In the genomic region with DNA sequence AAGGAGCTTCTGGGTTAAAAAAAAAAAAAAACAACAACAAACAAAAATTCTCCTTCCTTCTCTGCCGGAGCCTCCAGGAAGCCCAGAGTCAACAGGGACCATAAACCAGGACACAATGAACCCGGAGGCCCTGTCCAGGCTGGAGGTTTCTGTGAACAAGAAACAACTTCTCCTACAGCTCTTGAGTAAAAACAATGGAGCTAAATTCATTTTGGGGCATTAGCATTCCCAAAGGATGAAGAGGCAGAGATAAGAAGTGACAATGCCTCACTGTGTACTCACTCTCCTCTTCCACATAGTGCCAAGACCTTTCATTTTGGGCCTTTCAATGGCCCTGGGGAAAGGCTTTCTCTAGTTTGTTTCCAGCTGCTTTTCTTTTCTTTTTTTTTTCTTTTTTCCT, we compare ENCODE assay signal across 15 cellular contexts. TPM values are rescaled to one million over a fixed set of nuclear protein-coding genes. Genes with fewer than 3 reads are reported as not detected.
DNase-seq lines count a peak whose midpoint lies in the region; ATAC-seq, FAIRE-seq and TF ChIP-seq lines count a peak whose summit lies in the region.
"Had no signal": no experiment of that assay in that cellular context is flagged by ENCODE, and none has a peak within 500 bp of the region (broad histone marks: within the 10 kb centered on the region; RNA-seq: fewer than 3 reads in every experiment).

No MANE protein-coding gene starts in this region.

- FAIRE-seq in keratinocyte (lab: Jason Lieb, UNC): peak; percentile 49
- FAIRE-seq: endothelial cell of umbilical vein, G401.6 had no signal

- H3K4me1 Mint-ChIP-seq in activated naive CD8-positive, alpha-beta T cell treated with anti-CD3 and anti-CD28 coated beads for 36 hours: no peaks in the 10 kb centered on the region
- no peaks in the 10 kb centered on the region for H3K4me1 Mint-ChIP-seq in T-cell
- H3K4me1 Mint-ChIP-seq: activated B cell treated with CpG ODN at 0.5 μM for 24 hours; central memory CD8-positive, alpha-beta T cell had no signal

- DNase-seq in SK-N-SH: no peak
- peak; percentile 56 for DNase-seq in amniotic epithelial cell (ENCODE audit: low read depth)
- no peak for DNase-seq in keratinocyte (ENCODE audit: low read depth, low spot score)
- no peak for DNase-seq in transverse colon
- DNase-seq in activated naive CD8-positive, alpha-beta T cell treated with anti-CD3 and anti-CD28 coated beads for 36 hours: no peak
- DNase-seq in T-cell: no peak
- DNase-seq: activated B cell treated with CpG ODN at 0.5 μM for 24 hours; activated naive CD4-positive, alpha-beta T cell treated with anti-CD3 and anti-CD28 coated beads for 36 hours; CD8-positive, alpha-beta T cell; thyroid gland had no signal

- H3K9me3 ChIP-seq in SK-N-SH (no peaks in the 10 kb centered on the region), keratinocyte (ENCODE audit: control insufficient read depth, low read depth, low read length) (no peaks in the 10 kb centered on the region), transverse colon (no peaks in the 10 kb centered on the region)
- H3K9me3 ChIP-seq: thyroid gland had no signal

- no peaks in the 10 kb centered on the region for H3K9me3 Mint-ChIP-seq in activated naive CD8-positive, alpha-beta T cell treated with anti-CD3 and anti-CD28 coated beads for 36 hours
- H3K9me3 Mint-ChIP-seq in T-cell: no peaks in the 10 kb centered on the region
- H3K9me3 Mint-ChIP-seq: activated B cell treated with CpG ODN at 0.5 μM for 24 hours; activated naive CD4-positive, alpha-beta T cell treated with anti-CD3 and anti-CD28 coated beads for 36 hours; CD8-positive, alpha-beta T cell; central memory CD8-positive, alpha-beta T cell had no signal

- H3K4me1 ChIP-seq in SK-N-SH (ENCODE audit: control insufficient read depth in 1 of 2, insufficient read depth in 2 of 2, low read depth in 1 of 2, low read length in 1 of 2) (peaks cover 0 to 4% of the 10 kb centered on the region in 2 experiments; a peak in 1 of 4 replicates), keratinocyte (ENCODE audit: control insufficient read depth, extremely low read depth, insufficient read depth, low read length) (peaks cover 10% of the 10 kb centered on the region), transverse colon (peaks cover 0 to 49% (median 39%) of the 10 kb centered on the region in 4 donors)

- 83% methylated on average over 2 of the region's 2 CpGs for WGBS in SK-N-SH (ENCODE audit: low lambda C conversion rate)
- 22 to 28% methylated on average over 2 of the region's 2 CpGs for WGBS in transverse colon (ENCODE audit: low coverage in 1 of 2), 2 donors

- no peaks in the 10 kb centered on the region for H3K9me1 ChIP-seq in keratinocyte (ENCODE audit: control insufficient read depth, extremely low read depth, insufficient read depth, low read length)

- H3K9ac ChIP-seq in SK-N-SH (no peak overlapping the region), keratinocyte (ENCODE audit: control insufficient read depth, extremely low read depth, insufficient read depth, low read length) (no peak overlapping the region)

- no peak for TF ChIP-seq POLR2A in transverse colon (IDR thresholded peaks at IDR 0.05)

- no peak overlapping the region for H2AFZ ChIP-seq in SK-N-SH (ENCODE audit: low read depth)
- no peak overlapping the region for H2AFZ ChIP-seq in keratinocyte (ENCODE audit: control insufficient read depth, low read length)

- H3K27me3 ChIP-seq in SK-N-SH (ENCODE audit: insufficient read depth) (no peaks in the 10 kb centered on the region), keratinocyte (ENCODE audit: control insufficient read depth, extremely low read depth, insufficient read depth, low read length) (no peaks in the 10 kb centered on the region), transverse colon (no peaks in the 10 kb centered on the region)
- H3K27me3 ChIP-seq: thyroid gland had no signal

- CTCF ChIA-PET in SK-N-SH (lab: Yijun Ruan, JAX) (interaction anchor here (1.8 kb wide), 1 partner anchor 79 kb away, joined by 3 read pairs; no protein-coding TSS in a partner anchor), T-cell (lab: Charles Lee) (no interaction called here)

- H3K27ac Mint-ChIP-seq in activated naive CD8-positive, alpha-beta T cell treated with anti-CD3 and anti-CD28 coated beads for 36 hours: no peak overlapping the region
- H3K27ac Mint-ChIP-seq in T-cell: no peak overlapping the region
- H3K27ac Mint-ChIP-seq: activated B cell treated with CpG ODN at 0.5 μM for 24 hours; activated naive CD4-positive, alpha-beta T cell treated with anti-CD3 and anti-CD28 coated beads for 36 hours; CD8-positive, alpha-beta T cell had no signal

- TF ChIP-seq RAD21 in SK-N-SH (IDR thresholded peaks at IDR 0.05; ENCODE audit: low read length): no peak

- in situ Hi-C loops in transverse colon (cut with MboI; ENCODE audit: low pct_ligation_motif_present in 1 of 4, low pct_unique_long_range_greater_than_20kb in 1 of 4, low sequenced_read_pairs in 3 of 4): no loop called here

- no peak overlapping the region for H3K4me3 Mint-ChIP-seq in activated naive CD8-positive, alpha-beta T cell treated with anti-CD3 and anti-CD28 coated beads for 36 hours
- H3K4me3 Mint-ChIP-seq in T-cell: no peak overlapping the region
- H3K4me3 Mint-ChIP-seq: activated B cell treated with CpG ODN at 0.5 μM for 24 hours; activated naive CD4-positive, alpha-beta T cell treated with anti-CD3 and anti-CD28 coated beads for 36 hours; CD8-positive, alpha-beta T cell; central memory CD8-positive, alpha-beta T cell had no signal

- ATAC-seq in SK-N-SH treated with all-trans-retinoic acid at 6 μM for 48 hours: no peak
- no peak for ATAC-seq in GM19324 (IDR thresholded peaks at IDR 0.05; ENCODE audit: low FRiP score, unreplicated experiment)
- no peak for ATAC-seq in T-cell (replicated peaks in 1 of 4)
- ATAC-seq: CD8-positive, alpha-beta T cell had no signal

- TF ChIP-seq CTCF in SK-N-SH (IDR thresholded peaks at IDR 0.05) (no peak), keratinocyte (optimal IDR thresholded peaks at IDR 0.05 in 1 of 3, IDR thresholded peaks at IDR 0.05 in 1 of 3, conservative IDR thresholded peaks at IDR 0.05 in 1 of 3; ENCODE audit: extremely low read depth in 1 of 3, insufficient read depth in 2 of 3, low read length in 3 of 3) (no peak), transverse colon (IDR thresholded peaks at IDR 0.05) (no peak)

- H3F3A ChIP-seq in SK-N-SH (replicated peaks; ENCODE audit: insufficient read depth): no peaks in the 10 kb centered on the region

- dilution Hi-C loops in keratinocyte (cut with MboI; ENCODE audit: extremely low pct_ligation_motif_present, low sequenced_read_pairs): no loop called here

- H3K36me3 Mint-ChIP-seq in activated naive CD8-positive, alpha-beta T cell treated with anti-CD3 and anti-CD28 coated beads for 36 hours: no peaks in the 10 kb centered on the region
- no peaks in the 10 kb centered on the region for H3K36me3 Mint-ChIP-seq in T-cell
- H3K36me3 Mint-ChIP-seq: CD8-positive, alpha-beta T cell had no signal

- H3K4me2 ChIP-seq in SK-N-SH (no peak overlapping the region; the same call in 1 of the 2 replicates), keratinocyte (ENCODE audit: control insufficient read depth, extremely low read depth, insufficient read depth, low read depth, low read length) (no peak overlapping the region)

- H3K36me3 ChIP-seq in SK-N-SH (replicated peaks in 1 of 2; ENCODE audit: control insufficient read depth in 1 of 2, insufficient read depth in 2 of 2, low read length in 1 of 2) (no peaks in the 10 kb centered on the region), keratinocyte (ENCODE audit: control insufficient read depth in 2 of 2, extremely low read depth in 1 of 2, insufficient read depth in 2 of 2, low read length in 2 of 2) (no peaks in the 10 kb centered on the region), transverse colon (no peaks in the 10 kb centered on the region)
- H3K36me3 ChIP-seq: thyroid gland had no signal

- H3K4me3 ChIP-seq in SK-N-SH (ENCODE audit: low read depth in 2 of 2, low read length in 1 of 2) (no peak overlapping the region), keratinocyte (ENCODE audit: control insufficient read depth in 2 of 3, extremely low read depth in 1 of 3, insufficient read depth in 2 of 3, low read depth in 1 of 3, low read length in 3 of 3) (no peak overlapping the region), transverse colon (no peak overlapping the region)
- H3K4me3 ChIP-seq: thyroid gland had no signal

- no peak overlapping the region for H3K27ac ChIP-seq in SK-N-SH (ENCODE audit: low read depth in 2 of 2, low read length in 1 of 2)
- H3K27ac ChIP-seq in keratinocyte (ENCODE audit: control insufficient read depth, insufficient read depth, low read length): no peak overlapping the region
- peak overlapping the region; percentile 75 to 90 (median 84) for H3K27ac ChIP-seq in transverse colon
- H3K27ac ChIP-seq: thyroid gland had no signal

- no peaks in the 10 kb centered on the region for H3K9me2 ChIP-seq in SK-N-SH

- intact Hi-C loops in transverse colon (cut with DNase I; ENCODE audit: low total_unique reads): no loop called here

- no peaks in the 10 kb centered on the region for H4K20me1 ChIP-seq in SK-N-SH (ENCODE audit: insufficient read depth)
- H4K20me1 ChIP-seq in keratinocyte (ENCODE audit: control insufficient read depth, extremely low read depth, insufficient read depth, low read length): no peaks in the 10 kb centered on the region

- TF ChIP-seq EP300 in SK-N-SH (IDR thresholded peaks at IDR 0.05; ENCODE audit: borderline replicate concordance in 1 of 2, low read depth in 1 of 2, low read length in 1 of 2) (no peak), transverse colon (IDR thresholded peaks at IDR 0.05; ENCODE audit: low read depth) (no peak)

- POLR2A ChIA-PET in SK-N-SH (lab: Yijun Ruan, JAX): no interaction called here
- POLR2A ChIA-PET in T-cell (lab: Charles Lee): interaction anchor here in 1 of 2 donors (0.7 kb wide), 1 partner anchor 44 kb away, joined by 3 read pairs; no protein-coding TSS in a partner anchor

- H3K27me3 Mint-ChIP-seq in activated naive CD8-positive, alpha-beta T cell treated with anti-CD3 and anti-CD28 coated beads for 36 hours: peaks cover under 1% of the 10 kb centered on the region
- H3K27me3 Mint-ChIP-seq in T-cell: peaks cover 6 to 14% of the 10 kb centered on the region in 2 donors

- H3K79me2 ChIP-seq in SK-N-SH (ENCODE audit: insufficient read depth): 0 out of 2 replicates have a peak, but pooled peaks cover 6% of the 10 kb centered on the region
- H3K79me2 ChIP-seq in keratinocyte (ENCODE audit: control insufficient read depth, insufficient read depth, low read length): peaks cover 4% of the 10 kb centered on the region

RNA-seq across cellular contexts. Expression of gene RHPN2, which starts 9.0 kb away (rescaled TPM):
- polyA plus RNA-seq in SK-N-SH (2012; rRNA removed): 7.0 and 9.2 TPM in 2 replicates
- polyA plus RNA-seq in SK-N-SH (2012; cell fraction: cytosol; rRNA removed): 8.6 and 10.3 TPM in 2 replicates
- polyA plus RNA-seq in SK-N-SH (2012; cell fraction: nucleus; rRNA removed): 9.9 and 11.4 TPM in 2 replicates
- 5.0 to 6.8 TPM (median 6.6 TPM) in 3 replicates for polyA plus RNA-seq in keratinocyte
- 4.0 TPM for polyA plus RNA-seq in keratinocyte (2011; ENCODE audit: low read depth)
- 4.6 and 7.5 TPM in 2 replicates for polyA plus RNA-seq in keratinocyte (2011; cell fraction: cytosol; rRNA removed)
- polyA plus RNA-seq in keratinocyte (2011; cell fraction: nucleus; rRNA removed): 11.2 and 13.1 TPM in 2 replicates
- polyA plus RNA-seq in keratinocyte (2012; ENCODE audit: low replicate concordance): 4.1 and 6.7 TPM in 2 replicates
- 5.1 to 6.7 TPM (median 6.6 TPM) in 3 replicates for polyA minus RNA-seq in keratinocyte
- polyA minus RNA-seq in keratinocyte (2011; cell fraction: cytosol; rRNA and poly(A)+ RNA removed): 10.4 TPM
- 5.9 and 7.0 TPM in 2 replicates for polyA minus RNA-seq in keratinocyte (2011; cell fraction: nucleus; rRNA and poly(A)+ RNA removed)
- total RNA-seq in transverse colon: 100 to 1,000 TPM in 1 of 4 donors, 10 to 100 TPM in 3; 49.0 to 276 (median 74.3) TPM
- 1 to 10 TPM; 4.5 to 5.3 TPM for total RNA-seq in activated naive CD8-positive, alpha-beta T cell treated with anti-CD3 and anti-CD28 coated beads for 36 hours
- total RNA-seq in T-cell: under 1 TPM; 0.16 to 0.66 (median 0.33) TPM

RNA-seq across cellular contexts. Expression of gene GPATCH1, which starts 25.3 kb away (rescaled TPM):
- 5.9 and 6.3 TPM in 2 replicates for polyA plus RNA-seq in SK-N-SH (2012; rRNA removed)
- polyA plus RNA-seq in SK-N-SH (2012; cell fraction: cytosol; rRNA removed): 3.7 and 6.2 TPM in 2 replicates
- 7.6 and 10.5 TPM in 2 replicates for polyA plus RNA-seq in SK-N-SH (2012; cell fraction: nucleus; rRNA removed)
- polyA plus RNA-seq in keratinocyte: 4.9 to 6.2 TPM (median 5.8 TPM) in 3 replicates
- polyA plus RNA-seq in keratinocyte (2011; ENCODE audit: low read depth): 6.2 TPM
- polyA plus RNA-seq in keratinocyte (2011; cell fraction: cytosol; rRNA removed): 3.0 and 3.2 TPM in 2 replicates
- polyA plus RNA-seq in keratinocyte (2011; cell fraction: nucleus; rRNA removed): 8.6 and 12.5 TPM in 2 replicates
- polyA plus RNA-seq in keratinocyte (2012; ENCODE audit: low replicate concordance): 4.0 and 5.2 TPM in 2 replicates
- polyA minus RNA-seq in keratinocyte: 3.1 to 10.4 TPM (median 4.8 TPM) in 3 replicates
- 4.2 TPM for polyA minus RNA-seq in keratinocyte (2011; cell fraction: cytosol; rRNA and poly(A)+ RNA removed)
- polyA minus RNA-seq in keratinocyte (2011; cell fraction: nucleus; rRNA and poly(A)+ RNA removed): 6.6 and 9.1 TPM in 2 replicates
- 10 to 100 TPM in 3 of 4 donors, 1 to 10 TPM in 1; 9.1 to 16.8 (median 14.8) TPM for total RNA-seq in transverse colon
- total RNA-seq in activated naive CD8-positive, alpha-beta T cell treated with anti-CD3 and anti-CD28 coated beads for 36 hours: 10 to 100 TPM; 10.6 to 11.8 TPM
- total RNA-seq in T-cell: 10 to 100 TPM; 11.8 to 17.6 (median 14.3) TPM

Comparison
In these comparisons a context has a peak if more than half of its experiments do, and no peak if none do; other contexts are left out.
1. H3K27ac ChIP-seq: peak in transverse colon (4 of 4); none in SK-N-SH (0 of 2) and keratinocyte (single experiment).
2. RNA of gene RHPN2, which starts 9.0 kb away (total RNA-seq): 49.0 to 276 TPM in transverse colon; 4.5 to 5.3 TPM in activated naive CD8-positive, alpha-beta T cell treated with anti-CD3 and anti-CD28 coated beads for 36 hours and 0.16 to 0.66 TPM in T-cell; every median in the first group is over 4 times any median in the second.